Comparison of ENCODE assay signal across 9 cellular contexts in the genomic region with DNA sequence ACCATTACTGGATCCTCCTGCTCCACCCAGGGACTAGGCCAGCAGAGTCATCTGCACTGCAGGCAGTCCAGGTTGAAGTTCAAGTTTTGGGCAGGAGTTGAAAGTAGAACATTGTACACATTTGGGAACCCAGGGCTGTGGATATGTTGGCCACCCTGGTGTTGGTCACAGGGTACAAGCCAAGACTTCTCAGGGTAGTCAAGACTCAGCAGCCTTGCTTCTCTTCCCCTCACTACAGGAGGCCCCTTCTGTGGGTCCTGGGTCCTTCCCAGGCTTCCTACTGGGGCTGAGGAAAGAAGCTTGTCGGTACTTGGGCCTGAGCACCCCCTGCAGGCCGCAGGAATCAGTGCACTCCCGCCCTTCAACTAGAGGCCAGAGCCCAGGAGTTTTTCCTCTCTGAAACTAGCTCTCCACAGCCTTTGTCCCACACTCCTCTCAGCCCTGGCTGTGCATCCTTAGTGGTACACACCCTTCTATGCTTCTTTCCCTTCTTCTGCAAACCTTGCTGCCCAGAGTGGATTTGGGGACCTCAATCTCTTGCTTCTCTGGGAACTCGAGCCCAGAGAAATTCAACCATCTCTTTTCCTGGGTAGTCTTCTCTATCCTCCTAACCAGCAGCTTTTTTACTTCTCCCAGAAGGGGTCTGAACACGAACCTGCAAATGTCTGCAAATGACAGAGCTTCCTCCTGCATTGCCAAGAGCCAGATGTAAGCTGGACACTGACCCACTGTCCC. TPM values are rescaled to one million over a fixed set of nuclear protein-coding genes. Genes with fewer than 3 reads are reported as not detected.
DNase-seq lines count a peak whose midpoint lies in the region; ATAC-seq, FAIRE-seq and TF ChIP-seq lines count a peak whose summit lies in the region.
"Had no signal": no experiment of that assay in that cellular context is flagged by ENCODE, and none has a peak within 500 bp of the region (broad histone marks: within the 10 kb centered on the region; RNA-seq: fewer than 3 reads in every experiment).

No MANE protein-coding gene starts in this region.

- no peak for TF ChIP-seq POLR2A in HepG2 (IDR thresholded peaks at IDR 0.05; ENCODE audit: insufficient read depth in 1 of 2, low read depth in 2 of 2, low read length in 2 of 2)

- H3K4me2 ChIP-seq in MM.1S (ENCODE audit: low read depth, low read length): no peak overlapping the region
- H3K4me2 ChIP-seq in HepG2 (ENCODE audit: low read depth, low read length): peak overlapping the region; percentile 16; the same call in 1 of the 2 replicates

- H3K9me2 ChIP-seq in MM.1S (replicated peaks; ENCODE audit: insufficient read depth, low read length): no peaks in the 10 kb centered on the region

- no peaks in the 10 kb centered on the region for H3K36me3 Mint-ChIP-seq in WTC11

- no peaks in the 10 kb centered on the region for H3K27me3 Mint-ChIP-seq in WTC11 (ENCODE audit: low read depth)

- H4K20me1 ChIP-seq in MM.1S (ENCODE audit: insufficient read depth, low read length) (no peaks in the 10 kb centered on the region), HepG2 (ENCODE audit: insufficient read depth, low read length) (no peaks in the 10 kb centered on the region)

- DNase-seq in GM12864 (ENCODE audit: low read depth) (peak; percentile 13), H4 (ENCODE audit: low spot score) (peak; percentile 53), MM.1S (peak; percentile 44), WTC11 (ENCODE audit: low spot score) (peak; percentile 68), HepG2 (ENCODE audit: low spot score) (peak; percentile 28)
- DNase-seq in central memory CD4-positive, alpha-beta T cell: peak; percentile 44
- DNase-seq in stimulated activated CD4-positive, alpha-beta T cell treated with anti-CD3 and anti-CD28 coated beads, TNF-alpha, amount 100 ng/mL, for 1 hour (ENCODE audit: low read depth in 3 of 3, low spot score in 1 of 3): peak in 2 of 3 donors; percentile 24 to 35

- H3K4me3 ChIP-seq in GM12864 (ENCODE audit: low read depth, low read length) (no peak overlapping the region), MM.1S (ENCODE audit: low read length) (no peak overlapping the region), HepG2 (replicated peaks in 1 of 3; ENCODE audit: insufficient read depth in 1 of 3, low read depth in 2 of 3, low read length in 3 of 3) (no peak overlapping the region)

- H2AFZ ChIP-seq in MM.1S (ENCODE audit: low read length) (no peak overlapping the region), HepG2 (ENCODE audit: low read length) (no peak overlapping the region)

- TF ChIP-seq CTCF in GM12864 (IDR thresholded peaks at IDR 0.05; ENCODE audit: low read depth, low read length, missing control alignments) (peak; percentile 96), MM.1S (IDR thresholded peaks at IDR 0.05; ENCODE audit: low read length) (peak; percentile 84), WTC11 (IDR thresholded peaks at IDR 0.05) (peak; percentile 80), HepG2 (CRISPR knock-in tag; IDR thresholded peaks at IDR 0.05) (peak; percentile 86)

- TF ChIP-seq EP300 in HepG2 (IDR thresholded peaks at IDR 0.05; ENCODE audit: low read depth in 2 of 2, low read length in 2 of 2): no peak
- TF ChIP-seq EP300 in HepG2 (CRISPR knock-in tag; IDR thresholded peaks at IDR 0.05; ENCODE audit: borderline replicate concordance): no peak

- H3K9ac ChIP-seq in MM.1S (ENCODE audit: low read length) (no peak overlapping the region), HepG2 (ENCODE audit: insufficient read depth, low read depth, low read length) (no peak overlapping the region)

- H3F3A ChIP-seq in MM.1S (ENCODE audit: insufficient read depth, low read length): no peaks in the 10 kb centered on the region

- ATAC-seq in WTC11 (peak; percentile 90), HepG2 (peak; percentile 65), GM18520 (IDR thresholded peaks at IDR 0.05; ENCODE audit: unreplicated experiment) (no peak)

- H3K36me3 ChIP-seq in MM.1S (replicated peaks; ENCODE audit: insufficient read depth, low read length) (no peaks in the 10 kb centered on the region), HepG2 (replicated peaks in 1 of 2; ENCODE audit: control insufficient read depth in 1 of 2, insufficient read depth in 2 of 2, low read length in 2 of 2) (no peaks in the 10 kb centered on the region)

- no peaks in the 10 kb centered on the region for H3K27me3 ChIP-seq in MM.1S (replicated peaks; ENCODE audit: insufficient read depth, low read length)
- H3K27me3 ChIP-seq in HepG2 (ENCODE audit: control insufficient read depth in 1 of 2, insufficient read depth in 2 of 2, low read length in 2 of 2): no peaks in the 10 kb centered on the region; a peak in 1 of 5 replicates

- H3K9me3 ChIP-seq in MM.1S (replicated peaks; ENCODE audit: insufficient read depth, low read length): no peaks in the 10 kb centered on the region
- H3K9me3 ChIP-seq in HepG2 (ENCODE audit: low read length): no peaks in the 10 kb centered on the region

- H3K27ac ChIP-seq in MM.1S (ENCODE audit: low read length) (no peak overlapping the region), HepG2 (ENCODE audit: extremely low read length, insufficient read depth, low read length) (no peak overlapping the region)

- BruUV-seq in HepG2 (replicated peaks; lab: Mats Ljungman, UMichigan): no TSS peak

- no peaks in the 10 kb centered on the region for H3K9me3 Mint-ChIP-seq in WTC11

- CTCF ChIA-PET in WTC11 (lab: Charles Lee) (interaction anchor here (0.6 to 12.2 kb wide), 61 partner anchors 9 to 312 kb away, joined by 3 to 342 read pairs (median 5); a partner anchor contains a TSS), HepG2 (lab: Yijun Ruan, JAX; ENCODE audit: low intra/inter-chr PET ratio, low total read pairs) (interaction anchor here (2.3 kb wide), 1 partner anchor 64 kb away, joined by 28 read pairs; no protein-coding TSS in a partner anchor)

- H3K4me1 Mint-ChIP-seq in WTC11: no peaks in the 10 kb centered on the region

- intact Hi-C loops in HepG2 (cut with micrococcal nuclease; ENCODE audit: unreplicated experiment): loop anchor here (1.0 to 5.0 kb wide), 2 partner anchors 51 to 64 kb away; a partner anchor contains a TSS

- H3K79me2 ChIP-seq in MM.1S (ENCODE audit: low read length): no peaks in the 10 kb centered on the region
- H3K79me2 ChIP-seq in HepG2 (ENCODE audit: insufficient read depth, low read length): no peaks in the 10 kb centered on the region

- no peak overlapping the region for H3K4me3 Mint-ChIP-seq in WTC11

- in situ Hi-C loops in HepG2 (cut with HindIII; ENCODE audit: extremely low pct_ligation_motif_present, low pct_unique_long_range_greater_than_20kb): loop anchor here (5.0 kb wide), 1 partner anchor 61 kb away; no protein-coding TSS in a partner anchor

- H3K4me1 ChIP-seq in MM.1S (ENCODE audit: low read length): no peaks in the 10 kb centered on the region
- peaks cover 54% of the 10 kb centered on the region for H3K4me1 ChIP-seq in HepG2 (ENCODE audit: insufficient read depth, low read length)

- POLR2A ChIA-PET in WTC11 (lab: Charles Lee) (interaction anchor here (1.0 to 1.2 kb wide), 3 partner anchors 24 to 64 kb away, joined by 3 read pairs; a partner anchor contains a TSS), HepG2 (lab: Yijun Ruan, JAX) (interaction anchor here (0.5 to 1.6 kb wide), 7 partner anchors 38 to 175 kb away, joined by 3 to 15 read pairs (median 3); a partner anchor contains a TSS)

- peak; percentile 63 for FAIRE-seq in HepG2 (lab: Jason Lieb, UNC)
- FAIRE-seq: endometrium had no signal

- WGBS in HepG2 (ENCODE audit: low lambda C conversion rate): 22% methylated on average over 5 of the region's 5 CpGs

- no peak overlapping the region for H3K27ac Mint-ChIP-seq in WTC11

- TF ChIP-seq RAD21 in HepG2 (CRISPR knock-in tag; IDR thresholded peaks at IDR 0.05): 0 out of 2 replicates have a peak, but pooled peaks have one; percentile 41

RNA-seq across cellular contexts. Expression of a gene that starts 2.6 kb away (rescaled TPM):
- total RNA-seq in H4 (2014; rRNA removed; shearing (Covaris generic)): 0.72 TPM in 1 of 2 replicates, not detected in the other
- total RNA-seq in WTC11 (2021): 1.4 to 2.4 TPM (median 1.7 TPM) in 3 replicates
- 29.6 and 57.4 TPM in 2 replicates for total RNA-seq in HepG2 (2016; rRNA removed; fragmentation: Illumina TruSeq; extraction: Trizol)
- 7.4 and 9.1 TPM in 2 replicates for total RNA-seq in HepG2 (2016; cell fraction: cytosol; rRNA removed; fragmentation: Illumina TruSeq; extraction: Trizol; ENCODE audit: low read depth)
- 28.5 and 59.2 TPM in 2 replicates for total RNA-seq in HepG2 (2016; cell fraction: insoluble cytoplasmic fraction; rRNA removed; fragmentation: Illumina TruSeq; extraction: Trizol)
- 9.6 and 11.3 TPM in 2 replicates for total RNA-seq in HepG2 (2016; cell fraction: membrane; rRNA removed; fragmentation: Illumina TruSeq; extraction: Trizol)
- total RNA-seq in HepG2 (2016; cell fraction: nucleus; rRNA removed; fragmentation: Illumina TruSeq; extraction: Trizol): 60.0 and 62.1 TPM in 2 replicates
- 6.2 and 9.2 TPM in 2 replicates for polyA plus RNA-seq in HepG2 (2011; rRNA removed)
- polyA plus RNA-seq in HepG2 (2011; cell fraction: cytosol; rRNA removed): 7.9 and 10.5 TPM in 2 replicates
- 6.2 and 6.6 TPM in 2 replicates for polyA plus RNA-seq in HepG2 (2011; cell fraction: nucleus; rRNA removed)
- polyA plus RNA-seq in HepG2 (2012): 1.3 and 1.4 TPM in 2 replicates
- polyA plus RNA-seq in HepG2 (2016; cell fraction: cytosol; fragmentation: Illumina TruSeq; extraction: Trizol; ENCODE audit: low read depth): 6.7 and 7.9 TPM in 2 replicates
- 28.3 and 32.1 TPM in 2 replicates for polyA plus RNA-seq in HepG2 (2016; cell fraction: insoluble cytoplasmic fraction; fragmentation: Illumina TruSeq; extraction: Trizol; ENCODE audit: low read depth)
- 8.6 and 17.5 TPM in 2 replicates for polyA plus RNA-seq in HepG2 (2016; cell fraction: membrane; fragmentation: Illumina TruSeq; extraction: Trizol; ENCODE audit: low read depth)
- 86.2 and 88.6 TPM in 2 replicates for polyA plus RNA-seq in HepG2 (2016; cell fraction: nucleus; fragmentation: Illumina TruSeq; extraction: Trizol; ENCODE audit: insufficient read depth, low read depth)
- 0.26 and 20.4 TPM in 2 replicates for polyA minus RNA-seq in HepG2 (2011; rRNA and poly(A)+ RNA removed; ENCODE audit: low replicate concordance)
- 3.1 and 4.2 TPM in 2 replicates for polyA minus RNA-seq in HepG2 (2011; cell fraction: cytosol; rRNA and poly(A)+ RNA removed)
- polyA minus RNA-seq in HepG2 (2011; cell fraction: nucleus; rRNA and poly(A)+ RNA removed): 4.1 and 4.5 TPM in 2 replicates

RNA-seq across cellular contexts. Expression of a gene that starts 24.5 kb away (rescaled TPM):
- 5.2 and 6.3 TPM in 2 replicates for total RNA-seq in H4 (2014; rRNA removed; shearing (Covaris generic))
- total RNA-seq in WTC11 (2021) (32.1 to 33.1 TPM (median 32.7 TPM) in 3 replicates), HepG2 (2016; rRNA removed; fragmentation: Illumina TruSeq; extraction: Trizol) (2.4 and 3.5 TPM in 2 replicates)
- 1.0 and 1.7 TPM in 2 replicates for total RNA-seq in HepG2 (2016; cell fraction: cytosol; rRNA removed; fragmentation: Illumina TruSeq; extraction: Trizol; ENCODE audit: low read depth)
- 2.1 and 2.8 TPM in 2 replicates for total RNA-seq in HepG2 (2016; cell fraction: insoluble cytoplasmic fraction; rRNA removed; fragmentation: Illumina TruSeq; extraction: Trizol)
- total RNA-seq in HepG2 (2016; cell fraction: membrane; rRNA removed; fragmentation: Illumina TruSeq; extraction: Trizol): 1.9 and 2.4 TPM in 2 replicates
- total RNA-seq in HepG2 (2016; cell fraction: nucleus; rRNA removed; fragmentation: Illumina TruSeq; extraction: Trizol): 1.5 and 2.5 TPM in 2 replicates
- 1.7 and 2.4 TPM in 2 replicates for polyA plus RNA-seq in HepG2 (2011; rRNA removed)
- 1.7 and 1.8 TPM in 2 replicates for polyA plus RNA-seq in HepG2 (2011; cell fraction: cytosol; rRNA removed)
- 3.0 and 5.2 TPM in 2 replicates for polyA plus RNA-seq in HepG2 (2011; cell fraction: nucleus; rRNA removed)
- polyA plus RNA-seq in HepG2 (2012): 0.78 and 1.0 TPM in 2 replicates
- polyA plus RNA-seq in HepG2 (2016; cell fraction: cytosol; fragmentation: Illumina TruSeq; extraction: Trizol; ENCODE audit: low read depth): 1.1 and 1.3 TPM in 2 replicates
- 1.9 and 2.0 TPM in 2 replicates for polyA plus RNA-seq in HepG2 (2016; cell fraction: insoluble cytoplasmic fraction; fragmentation: Illumina TruSeq; extraction: Trizol; ENCODE audit: low read depth)
- 1.4 and 1.5 TPM in 2 replicates for polyA plus RNA-seq in HepG2 (2016; cell fraction: membrane; fragmentation: Illumina TruSeq; extraction: Trizol; ENCODE audit: low read depth)
- polyA plus RNA-seq in HepG2 (2016; cell fraction: nucleus; fragmentation: Illumina TruSeq; extraction: Trizol; ENCODE audit: insufficient read depth, low read depth): 2.7 and 3.0 TPM in 2 replicates
- 0.37 and 2.9 TPM in 2 replicates for polyA minus RNA-seq in HepG2 (2011; rRNA and poly(A)+ RNA removed; ENCODE audit: low replicate concordance)
- polyA minus RNA-seq in HepG2 (2011; cell fraction: cytosol; rRNA and poly(A)+ RNA removed): 0.44 and 2.0 TPM in 2 replicates
- polyA minus RNA-seq in HepG2 (2011; cell fraction: nucleus; rRNA and poly(A)+ RNA removed): 1.9 and 2.4 TPM in 2 replicates

RNA-seq across cellular contexts. Expression of a gene that starts 30.3 kb away (rescaled TPM):
- total RNA-seq in H4 (2014; rRNA removed; shearing (Covaris generic)): 10.6 and 15.1 TPM in 2 replicates
- total RNA-seq in WTC11 (2021) (16.6 to 21.3 TPM (median 19.0 TPM) in 3 replicates), HepG2 (2016; rRNA removed; fragmentation: Illumina TruSeq; extraction: Trizol) (2.8 and 6.3 TPM in 2 replicates)
- 0.40 and 0.79 TPM in 2 replicates for total RNA-seq in HepG2 (2016; cell fraction: cytosol; rRNA removed; fragmentation: Illumina TruSeq; extraction: Trizol; ENCODE audit: low read depth)
- total RNA-seq in HepG2 (2016; cell fraction: insoluble cytoplasmic fraction; rRNA removed; fragmentation: Illumina TruSeq; extraction: Trizol): 2.4 and 5.9 TPM in 2 replicates
- total RNA-seq in HepG2 (2016; cell fraction: membrane; rRNA removed; fragmentation: Illumina TruSeq; extraction: Trizol): 1.2 and 1.5 TPM in 2 replicates
- total RNA-seq in HepG2 (2016; cell fraction: nucleus; rRNA removed; fragmentation: Illumina TruSeq; extraction: Trizol): 9.6 and 9.9 TPM in 2 replicates
- polyA plus RNA-seq in HepG2 (2011; rRNA removed): 3.6 and 4.9 TPM in 2 replicates
- 1.5 and 2.1 TPM in 2 replicates for polyA plus RNA-seq in HepG2 (2011; cell fraction: cytosol; rRNA removed)
- polyA plus RNA-seq in HepG2 (2011; cell fraction: nucleus; rRNA removed): 25.2 and 26.5 TPM in 2 replicates
- polyA plus RNA-seq in HepG2 (2012): 2.3 and 2.8 TPM in 2 replicates
- 0.49 and 0.53 TPM in 2 replicates for polyA plus RNA-seq in HepG2 (2016; cell fraction: cytosol; fragmentation: Illumina TruSeq; extraction: Trizol; ENCODE audit: low read depth)
- polyA plus RNA-seq in HepG2 (2016; cell fraction: insoluble cytoplasmic fraction; fragmentation: Illumina TruSeq; extraction: Trizol; ENCODE audit: low read depth): 1.6 and 2.7 TPM in 2 replicates
- polyA plus RNA-seq in HepG2 (2016; cell fraction: membrane; fragmentation: Illumina TruSeq; extraction: Trizol; ENCODE audit: low read depth): 0.80 and 1.3 TPM in 2 replicates
- 25.5 and 27.0 TPM in 2 replicates for polyA plus RNA-seq in HepG2 (2016; cell fraction: nucleus; fragmentation: Illumina TruSeq; extraction: Trizol; ENCODE audit: insufficient read depth, low read depth)
- polyA minus RNA-seq in HepG2 (2011; rRNA and poly(A)+ RNA removed; ENCODE audit: low replicate concordance): 5.6 and 9.8 TPM in 2 replicates
- polyA minus RNA-seq in HepG2 (2011; cell fraction: cytosol; rRNA and poly(A)+ RNA removed): 1.6 and 3.3 TPM in 2 replicates
- 6.6 and 8.3 TPM in 2 replicates for polyA minus RNA-seq in HepG2 (2011; cell fraction: nucleus; rRNA and poly(A)+ RNA removed)

RNA-seq across cellular contexts. Expression of a gene that starts 37.7 kb away (rescaled TPM):
- 83.1 and 92.4 TPM in 2 replicates for total RNA-seq in H4 (2014; rRNA removed; shearing (Covaris generic))
- 46.0 to 53.1 TPM (median 46.1 TPM) in 3 replicates for total RNA-seq in WTC11 (2021)
- 58.9 and 60.2 TPM in 2 replicates for total RNA-seq in HepG2 (2016; rRNA removed; fragmentation: Illumina TruSeq; extraction: Trizol)
- total RNA-seq in HepG2 (2016; cell fraction: cytosol; rRNA removed; fragmentation: Illumina TruSeq; extraction: Trizol; ENCODE audit: low read depth): 17.5 and 22.7 TPM in 2 replicates
- total RNA-seq in HepG2 (2016; cell fraction: insoluble cytoplasmic fraction; rRNA removed; fragmentation: Illumina TruSeq; extraction: Trizol): 61.0 and 64.1 TPM in 2 replicates
- 47.3 and 49.4 TPM in 2 replicates for total RNA-seq in HepG2 (2016; cell fraction: membrane; rRNA removed; fragmentation: Illumina TruSeq; extraction: Trizol)
- 42.8 and 48.3 TPM in 2 replicates for total RNA-seq in HepG2 (2016; cell fraction: nucleus; rRNA removed; fragmentation: Illumina TruSeq; extraction: Trizol)
- 56.6 TPM in 2 replicates for polyA plus RNA-seq in HepG2 (2011; rRNA removed)
- 46.2 and 52.7 TPM in 2 replicates for polyA plus RNA-seq in HepG2 (2011; cell fraction: cytosol; rRNA removed)
- 94.3 and 111 TPM in 2 replicates for polyA plus RNA-seq in HepG2 (2011; cell fraction: nucleus; rRNA removed)
- 27.4 and 32.7 TPM in 2 replicates for polyA plus RNA-seq in HepG2 (2012)
- polyA plus RNA-seq in HepG2 (2016; cell fraction: cytosol; fragmentation: Illumina TruSeq; extraction: Trizol; ENCODE audit: low read depth): 19.3 and 24.9 TPM in 2 replicates
- 64.8 and 65.3 TPM in 2 replicates for polyA plus RNA-seq in HepG2 (2016; cell fraction: insoluble cytoplasmic fraction; fragmentation: Illumina TruSeq; extraction: Trizol; ENCODE audit: low read depth)
- polyA plus RNA-seq in HepG2 (2016; cell fraction: membrane; fragmentation: Illumina TruSeq; extraction: Trizol; ENCODE audit: low read depth): 38.0 and 38.5 TPM in 2 replicates
- 93.4 and 95.4 TPM in 2 replicates for polyA plus RNA-seq in HepG2 (2016; cell fraction: nucleus; fragmentation: Illumina TruSeq; extraction: Trizol; ENCODE audit: insufficient read depth, low read depth)
- polyA minus RNA-seq in HepG2 (2011; rRNA and poly(A)+ RNA removed; ENCODE audit: low replicate concordance): 40.2 and 91.9 TPM in 2 replicates
- 13.5 and 13.6 TPM in 2 replicates for polyA minus RNA-seq in HepG2 (2011; cell fraction: cytosol; rRNA and poly(A)+ RNA removed)
- 52.7 and 55.4 TPM in 2 replicates for polyA minus RNA-seq in HepG2 (2011; cell fraction: nucleus; rRNA and poly(A)+ RNA removed)

RNA-seq across cellular contexts. Expression of a gene that starts 37.9 kb away (rescaled TPM):
- total RNA-seq in H4 (2014; rRNA removed; shearing (Covaris generic)): 44.4 and 45.7 TPM in 2 replicates
- total RNA-seq in WTC11 (2021): 35.8 to 42.6 TPM (median 36.1 TPM) in 3 replicates
- 39.5 and 60.1 TPM in 2 replicates for total RNA-seq in HepG2 (2016; rRNA removed; fragmentation: Illumina TruSeq; extraction: Trizol)
- total RNA-seq in HepG2 (2016; cell fraction: cytosol; rRNA removed; fragmentation: Illumina TruSeq; extraction: Trizol; ENCODE audit: low read depth): 10.8 and 13.1 TPM in 2 replicates
- total RNA-seq in HepG2 (2016; cell fraction: insoluble cytoplasmic fraction; rRNA removed; fragmentation: Illumina TruSeq; extraction: Trizol): 43.3 and 66.3 TPM in 2 replicates
- 26.2 and 32.5 TPM in 2 replicates for total RNA-seq in HepG2 (2016; cell fraction: membrane; rRNA removed; fragmentation: Illumina TruSeq; extraction: Trizol)
- 41.4 and 43.0 TPM in 2 replicates for total RNA-seq in HepG2 (2016; cell fraction: nucleus; rRNA removed; fragmentation: Illumina TruSeq; extraction: Trizol)
- polyA plus RNA-seq in HepG2 (2011; rRNA removed): 34.9 and 38.5 TPM in 2 replicates
- 34.0 and 35.1 TPM in 2 replicates for polyA plus RNA-seq in HepG2 (2011; cell fraction: cytosol; rRNA removed)
- 67.7 and 87.1 TPM in 2 replicates for polyA plus RNA-seq in HepG2 (2011; cell fraction: nucleus; rRNA removed)
- polyA plus RNA-seq in HepG2 (2012): 20.8 and 27.0 TPM in 2 replicates
- 11.9 and 14.7 TPM in 2 replicates for polyA plus RNA-seq in HepG2 (2016; cell fraction: cytosol; fragmentation: Illumina TruSeq; extraction: Trizol; ENCODE audit: low read depth)
- polyA plus RNA-seq in HepG2 (2016; cell fraction: insoluble cytoplasmic fraction; fragmentation: Illumina TruSeq; extraction: Trizol; ENCODE audit: low read depth): 45.0 and 46.2 TPM in 2 replicates
- polyA plus RNA-seq in HepG2 (2016; cell fraction: membrane; fragmentation: Illumina TruSeq; extraction: Trizol; ENCODE audit: low read depth): 19.4 and 23.0 TPM in 2 replicates
- 39.7 and 43.3 TPM in 2 replicates for polyA plus RNA-seq in HepG2 (2016; cell fraction: nucleus; fragmentation: Illumina TruSeq; extraction: Trizol; ENCODE audit: insufficient read depth, low read depth)
- 42.9 and 55.1 TPM in 2 replicates for polyA minus RNA-seq in HepG2 (2011; rRNA and poly(A)+ RNA removed; ENCODE audit: low replicate concordance)
- 12.4 and 20.8 TPM in 2 replicates for polyA minus RNA-seq in HepG2 (2011; cell fraction: cytosol; rRNA and poly(A)+ RNA removed)
- 102 and 116 TPM in 2 replicates for polyA minus RNA-seq in HepG2 (2011; cell fraction: nucleus; rRNA and poly(A)+ RNA removed)

Comparison
In these comparisons a context has a peak if more than half of its experiments do, and no peak if none do; other contexts are left out.
1. DNase-seq: peak in every context shown above with its lines; median percentile 68 in WTC11; 53 in H4; 44 in MM.1S; 44 in central memory CD4-positive, alpha-beta T cell; 30 in stimulated activated CD4-positive, alpha-beta T cell treated with anti-CD3 and anti-CD28 coated beads, TNF-alpha, amount 100 ng/mL, for 1 hour; 28 in HepG2; 13 in GM12864.